Comparison of ENCODE assay signal across 16 cellular contexts in the genomic region with DNA sequence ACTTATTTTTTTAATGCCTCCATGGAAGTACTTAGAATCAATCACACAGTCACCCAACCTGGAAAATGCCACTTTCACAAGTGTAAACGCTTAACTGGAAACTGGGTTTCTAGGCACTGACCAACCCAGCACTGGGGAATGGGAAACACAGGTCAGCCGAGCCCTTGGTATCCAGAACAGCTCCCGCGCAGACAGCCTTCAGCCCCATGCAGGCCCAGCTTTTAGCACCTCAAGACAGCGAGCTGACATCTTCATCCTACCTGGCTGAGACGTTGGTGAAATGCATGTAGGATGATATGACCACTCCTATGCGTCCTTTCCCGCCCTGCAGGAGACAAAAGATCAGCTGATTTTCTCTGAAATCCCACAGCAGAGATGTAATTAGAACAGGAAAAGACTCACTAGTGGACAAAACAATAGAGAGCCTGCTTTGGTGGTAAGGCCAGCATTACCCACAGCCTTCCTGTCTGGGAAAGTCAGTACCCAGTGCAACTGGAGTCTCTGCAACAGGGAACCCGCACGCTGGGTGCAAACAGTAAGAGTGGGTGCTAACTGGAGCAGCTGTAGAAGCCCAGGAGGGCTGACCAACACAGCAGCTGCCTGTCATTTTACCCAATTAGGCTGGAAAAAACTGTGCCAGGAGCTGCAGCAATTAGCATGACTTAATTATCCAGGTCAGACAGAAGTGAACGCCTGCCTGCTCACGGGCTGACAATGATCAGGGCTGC.
DNase-seq lines count a peak whose midpoint lies in the region; ATAC-seq and TF ChIP-seq lines count a peak whose summit lies in the region.
"Had no signal": no experiment of that assay in that cellular context is flagged by ENCODE, and none has a peak within 500 bp of the region (broad histone marks: within the 10 kb centered on the region; RNA-seq: fewer than 3 reads in every experiment).

No MANE protein-coding gene starts in this region.

- no peak overlapping the region for H3K4me3 ChIP-seq in mesodermal cell (ENCODE audit: extremely low read depth, insufficient read depth, low read length, poor library complexity, severe bottlenecking)
- no peak overlapping the region for H3K4me3 ChIP-seq in colonic mucosa
- H3K4me3 ChIP-seq: breast epithelium had no signal

- intact Hi-C loops in colonic mucosa (cut with DNase I), result no loop called here

- H3K9me3 Mint-ChIP-seq in WTC11, result no peaks in the 10 kb centered on the region
- H3K9me3 Mint-ChIP-seq: activated naive CD4-positive, alpha-beta T cell treated with anti-CD3 and anti-CD28 coated beads for 36 hours had no signal

- CTCF ChIA-PET in WTC11 (lab: Charles Lee), result interaction anchor here (0.6 to 1.9 kb wide), 3 partner anchors 77 to 162 kb away, joined by 3 to 6 read pairs (median 3); no protein-coding TSS in a partner anchor

- ATAC-seq in WTC11 (no peak), GM18511 (IDR thresholded peaks at IDR 0.05; ENCODE audit: unreplicated experiment) (no peak)

- H3K27ac ChIP-seq in mesodermal cell (ENCODE audit: low read depth, low read length, severe bottlenecking) (peak overlapping the region; percentile 44), colonic mucosa (no peak overlapping the region)
- H3K27ac ChIP-seq: breast epithelium had no signal

- no peaks in the 10 kb centered on the region for H3K27me3 Mint-ChIP-seq in WTC11 (ENCODE audit: low read depth)

- no peaks in the 10 kb centered on the region for H3K4me1 Mint-ChIP-seq in WTC11

- POLR2A ChIA-PET in WTC11 (lab: Charles Lee), result no interaction called here

- peaks cover 3% of the 10 kb centered on the region; the same call in 1 of the 2 replicates for H3K36me3 Mint-ChIP-seq in WTC11

- H3K36me3 ChIP-seq in mesodermal cell (ENCODE audit: control insufficient read depth, insufficient read depth, low read length) (peaks cover 24% of the 10 kb centered on the region), colonic mucosa (no peaks in the 10 kb centered on the region)
- H3K36me3 ChIP-seq: breast epithelium had no signal

- no peaks in the 10 kb centered on the region for H3K9me3 ChIP-seq in mesodermal cell (ENCODE audit: control insufficient read depth, low read length)
- no peaks in the 10 kb centered on the region for H3K9me3 ChIP-seq in colonic mucosa
- H3K9me3 ChIP-seq: breast epithelium had no signal

- no peak overlapping the region for H3K9ac ChIP-seq in colonic mucosa (ENCODE audit: low read depth in 2 of 2, low read length in 2 of 2)

- peak; percentile 61 for DNase-seq in DMS 273 (lab: John Stamatoyannopoulos, UW; ENCODE audit: unreplicated experiment)
- peak; percentile 88 for DNase-seq in NCI-H146 treated with DMSO at 0.1 percent for 48 hours (lab: John Stamatoyannopoulos, UW; ENCODE audit: unreplicated experiment)
- DNase-seq in UCSD-AML1 (lab: John Stamatoyannopoulos, UW; ENCODE audit: unreplicated experiment), result peak; percentile 31
- no peak for DNase-seq in colonic mucosa
- no peak for DNase-seq in OCI-M1 (lab: John Stamatoyannopoulos, UW)
- DNase-seq in WTC11 (ENCODE audit: low spot score), result no peak
- DNase-seq: activated CD4-positive, CD25-positive, alpha-beta regulatory T cell; activated naive CD4-positive, alpha-beta T cell treated with anti-CD3 and anti-CD28 coated beads for 36 hours; AML-193; DMS79; islet precursor cell; stimulated activated CD4-positive, alpha-beta T cell treated with anti-CD3 and anti-CD28 coated beads, Interleukin-4, amount 100 ng/mL, for 1 hour; SW 1271 had no signal

- H3K27ac Mint-ChIP-seq in WTC11, result no peak overlapping the region; the same call in none of the 2 replicates
- H3K27ac Mint-ChIP-seq: activated naive CD4-positive, alpha-beta T cell treated with anti-CD3 and anti-CD28 coated beads for 36 hours had no signal

- TF ChIP-seq CTCF in colonic mucosa (IDR thresholded peaks at IDR 0.05) (no peak), WTC11 (IDR thresholded peaks at IDR 0.05) (no peak)

- H3K4me1 ChIP-seq in mesodermal cell (ENCODE audit: control insufficient read depth, insufficient read depth, low read length, poor library complexity, severe bottlenecking) (peaks cover 2% of the 10 kb centered on the region), colonic mucosa (no peaks in the 10 kb centered on the region)
- H3K4me1 ChIP-seq: breast epithelium had no signal

- 92% methylated on average over 10 to 12 of the region's 12 CpGs for WGBS in mesodermal cell (ENCODE audit: insufficient coverage in 2 of 2), 2 experiments

- no peak overlapping the region for H3K4me3 Mint-ChIP-seq in WTC11
- H3K4me3 Mint-ChIP-seq: activated naive CD4-positive, alpha-beta T cell treated with anti-CD3 and anti-CD28 coated beads for 36 hours had no signal

- no peaks in the 10 kb centered on the region for H3K27me3 ChIP-seq in colonic mucosa
- H3K27me3 ChIP-seq: breast epithelium had no signal

TF ChIP-seq in WTC11, 78 proteins besides CTCF, POLR2A, EP300 and RAD21 (continues in another document):
- TF ChIP-seq, protein P1, sequence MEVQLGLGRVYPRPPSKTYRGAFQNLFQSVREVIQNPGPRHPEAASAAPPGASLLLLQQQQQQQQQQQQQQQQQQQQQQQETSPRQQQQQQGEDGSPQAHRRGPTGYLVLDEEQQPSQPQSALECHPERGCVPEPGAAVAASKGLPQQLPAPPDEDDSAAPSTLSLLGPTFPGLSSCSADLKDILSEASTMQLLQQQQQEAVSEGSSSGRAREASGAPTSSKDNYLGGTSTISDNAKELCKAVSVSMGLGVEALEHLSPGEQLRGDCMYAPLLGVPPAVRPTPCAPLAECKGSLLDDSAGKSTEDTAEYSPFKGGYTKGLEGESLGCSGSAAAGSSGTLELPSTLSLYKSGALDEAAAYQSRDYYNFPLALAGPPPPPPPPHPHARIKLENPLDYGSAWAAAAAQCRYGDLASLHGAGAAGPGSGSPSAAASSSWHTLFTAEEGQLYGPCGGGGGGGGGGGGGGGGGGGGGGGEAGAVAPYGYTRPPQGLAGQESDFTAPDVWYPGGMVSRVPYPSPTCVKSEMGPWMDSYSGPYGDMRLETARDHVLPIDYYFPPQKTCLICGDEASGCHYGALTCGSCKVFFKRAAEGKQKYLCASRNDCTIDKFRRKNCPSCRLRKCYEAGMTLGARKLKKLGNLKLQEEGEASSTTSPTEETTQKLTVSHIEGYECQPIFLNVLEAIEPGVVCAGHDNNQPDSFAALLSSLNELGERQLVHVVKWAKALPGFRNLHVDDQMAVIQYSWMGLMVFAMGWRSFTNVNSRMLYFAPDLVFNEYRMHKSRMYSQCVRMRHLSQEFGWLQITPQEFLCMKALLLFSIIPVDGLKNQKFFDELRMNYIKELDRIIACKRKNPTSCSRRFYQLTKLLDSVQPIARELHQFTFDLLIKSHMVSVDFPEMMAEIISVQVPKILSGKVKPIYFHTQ (CRISPR knock-in tag; IDR thresholded peaks at IDR 0.05), result no peak
- TF ChIP-seq CBFB (CRISPR knock-in tag; IDR thresholded peaks at IDR 0.05; ENCODE audit: low read depth) (no peak), SMAD3 (CRISPR knock-in tag; IDR thresholded peaks at IDR 0.05; ENCODE audit: borderline replicate concordance) (no peak), NR3C1 (CRISPR knock-in tag; conservative IDR thresholded peaks at IDR 0.05; ENCODE audit: low read depth) (no peak), EMX1 (CRISPR knock-in tag; IDR thresholded peaks at IDR 0.05) (no peak), GABPB1 (CRISPR knock-in tag; IDR thresholded peaks at IDR 0.05) (no peak), ETV6 (CRISPR knock-in tag; IDR thresholded peaks at IDR 0.05) (no peak)
- TF ChIP-seq, protein P2, sequence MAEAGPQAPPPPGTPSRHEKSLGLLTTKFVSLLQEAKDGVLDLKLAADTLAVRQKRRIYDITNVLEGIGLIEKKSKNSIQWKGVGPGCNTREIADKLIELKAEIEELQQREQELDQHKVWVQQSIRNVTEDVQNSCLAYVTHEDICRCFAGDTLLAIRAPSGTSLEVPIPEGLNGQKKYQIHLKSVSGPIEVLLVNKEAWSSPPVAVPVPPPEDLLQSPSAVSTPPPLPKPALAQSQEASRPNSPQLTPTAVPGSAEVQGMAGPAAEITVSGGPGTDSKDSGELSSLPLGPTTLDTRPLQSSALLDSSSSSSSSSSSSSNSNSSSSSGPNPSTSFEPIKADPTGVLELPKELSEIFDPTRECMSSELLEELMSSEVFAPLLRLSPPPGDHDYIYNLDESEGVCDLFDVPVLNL (CRISPR knock-in tag; IDR thresholded peaks at IDR 0.05; ENCODE audit: borderline replicate concordance, low read depth), result no peak
- TF ChIP-seq, protein P3, sequence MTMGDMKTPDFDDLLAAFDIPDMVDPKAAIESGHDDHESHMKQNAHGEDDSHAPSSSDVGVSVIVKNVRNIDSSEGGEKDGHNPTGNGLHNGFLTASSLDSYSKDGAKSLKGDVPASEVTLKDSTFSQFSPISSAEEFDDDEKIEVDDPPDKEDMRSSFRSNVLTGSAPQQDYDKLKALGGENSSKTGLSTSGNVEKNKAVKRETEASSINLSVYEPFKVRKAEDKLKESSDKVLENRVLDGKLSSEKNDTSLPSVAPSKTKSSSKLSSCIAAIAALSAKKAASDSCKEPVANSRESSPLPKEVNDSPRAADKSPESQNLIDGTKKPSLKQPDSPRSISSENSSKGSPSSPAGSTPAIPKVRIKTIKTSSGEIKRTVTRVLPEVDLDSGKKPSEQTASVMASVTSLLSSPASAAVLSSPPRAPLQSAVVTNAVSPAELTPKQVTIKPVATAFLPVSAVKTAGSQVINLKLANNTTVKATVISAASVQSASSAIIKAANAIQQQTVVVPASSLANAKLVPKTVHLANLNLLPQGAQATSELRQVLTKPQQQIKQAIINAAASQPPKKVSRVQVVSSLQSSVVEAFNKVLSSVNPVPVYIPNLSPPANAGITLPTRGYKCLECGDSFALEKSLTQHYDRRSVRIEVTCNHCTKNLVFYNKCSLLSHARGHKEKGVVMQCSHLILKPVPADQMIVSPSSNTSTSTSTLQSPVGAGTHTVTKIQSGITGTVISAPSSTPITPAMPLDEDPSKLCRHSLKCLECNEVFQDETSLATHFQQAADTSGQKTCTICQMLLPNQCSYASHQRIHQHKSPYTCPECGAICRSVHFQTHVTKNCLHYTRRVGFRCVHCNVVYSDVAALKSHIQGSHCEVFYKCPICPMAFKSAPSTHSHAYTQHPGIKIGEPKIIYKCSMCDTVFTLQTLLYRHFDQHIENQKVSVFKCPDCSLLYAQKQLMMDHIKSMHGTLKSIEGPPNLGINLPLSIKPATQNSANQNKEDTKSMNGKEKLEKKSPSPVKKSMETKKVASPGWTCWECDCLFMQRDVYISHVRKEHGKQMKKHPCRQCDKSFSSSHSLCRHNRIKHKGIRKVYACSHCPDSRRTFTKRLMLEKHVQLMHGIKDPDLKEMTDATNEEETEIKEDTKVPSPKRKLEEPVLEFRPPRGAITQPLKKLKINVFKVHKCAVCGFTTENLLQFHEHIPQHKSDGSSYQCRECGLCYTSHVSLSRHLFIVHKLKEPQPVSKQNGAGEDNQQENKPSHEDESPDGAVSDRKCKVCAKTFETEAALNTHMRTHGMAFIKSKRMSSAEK (CRISPR knock-in tag; IDR thresholded peaks at IDR 0.05; ENCODE audit: borderline replicate concordance), result no peak

Comparison
In these comparisons a context has a peak if more than half of its experiments do, and no peak if none do; other contexts are left out.
1. DNase-seq: peak in DMS 273 (single experiment), NCI-H146 treated with DMSO at 0.1 percent for 48 hours (single experiment) and UCSD-AML1 (single experiment); none in colonic mucosa (single experiment), OCI-M1 (single experiment) and WTC11 (single experiment).